Comparison of ENCODE assay signal across 8 cellular contexts in the genomic region with DNA sequence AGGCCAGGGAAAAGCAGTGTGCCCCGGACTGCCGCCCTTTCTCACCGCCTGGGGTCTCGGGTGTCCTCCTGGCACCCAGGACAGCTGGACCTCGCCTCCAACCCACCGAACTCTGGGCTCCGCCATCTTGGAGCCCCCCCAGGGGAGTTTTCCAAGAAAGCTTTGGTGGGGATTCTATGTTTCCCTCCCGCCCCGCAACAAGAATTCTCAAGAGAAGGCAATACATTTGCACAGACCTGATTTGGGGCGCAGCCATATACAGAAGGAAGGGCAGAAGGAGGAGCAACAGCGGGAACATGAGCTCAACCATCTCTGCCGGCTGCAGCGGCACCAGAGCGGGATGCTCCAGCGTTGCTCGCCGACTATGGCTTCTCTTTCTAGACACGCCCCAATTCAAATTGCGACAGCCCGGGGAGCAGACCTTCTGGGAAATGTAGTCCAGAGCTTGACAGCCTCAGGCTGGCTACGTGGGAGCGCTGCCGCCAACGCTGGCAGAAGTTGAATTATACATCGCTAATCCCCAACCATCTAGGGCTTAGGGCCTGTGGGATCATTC. TPM values are rescaled to one million over a fixed set of nuclear protein-coding genes. Genes with fewer than 3 reads are reported as not detected.
DNase-seq lines count a peak whose midpoint lies in the region; ATAC-seq and TF ChIP-seq lines count a peak whose summit lies in the region.

A gene with protein sequence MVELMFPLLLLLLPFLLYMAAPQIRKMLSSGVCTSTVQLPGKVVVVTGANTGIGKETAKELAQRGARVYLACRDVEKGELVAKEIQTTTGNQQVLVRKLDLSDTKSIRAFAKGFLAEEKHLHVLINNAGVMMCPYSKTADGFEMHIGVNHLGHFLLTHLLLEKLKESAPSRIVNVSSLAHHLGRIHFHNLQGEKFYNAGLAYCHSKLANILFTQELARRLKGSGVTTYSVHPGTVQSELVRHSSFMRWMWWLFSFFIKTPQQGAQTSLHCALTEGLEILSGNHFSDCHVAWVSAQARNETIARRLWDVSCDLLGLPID (minus strand): TSS at position 371 of the 556 bp plus-strand sequence. CDS start 61 bp downstream, at position 310.

- no peak for TF ChIP-seq CTCF in liver (IDR thresholded peaks at IDR 0.05; ENCODE audit: low read depth, low read length, missing input control)

- peak within 1 kb of the TSS; percentile 88 to 98 for H3K27ac ChIP-seq in liver (ENCODE audit: low read depth in 1 of 2, low read length in 2 of 2)

- DNase-seq in C1 segment of cervical spinal cord (lab: John Stamatoyannopoulos, UW) (peak; percentile 25 to 84 (median 72)), NCI-H748 treated with DMSO at 0.1 percent for 48 hours (lab: John Stamatoyannopoulos, UW) (peak; percentile 85), dermis microvascular lymphatic vessel endothelial cell (ENCODE audit: low read depth in 2 of 2) (peak; percentile 82 to 92)
- DNase-seq in activated CD4-positive, alpha-beta T cell treated with anti-CD3 and anti-CD28 coated beads, Interleukin-2, amount 50 U/mL, for 48 hours, result peak; percentile 80 to 87
- DNase-seq in stimulated activated CD4-positive, alpha-beta T cell treated with anti-CD3 and anti-CD28 coated beads, Interleukin-4, amount 100 ng/mL, for 24 hours, result peak; percentile 83

- ATAC-seq in GM19351 (IDR thresholded peaks at IDR 0.05; ENCODE audit: unreplicated experiment), result peak; percentile 82
- peak; percentile 72 for ATAC-seq in HG03521 (IDR thresholded peaks at IDR 0.05; ENCODE audit: unreplicated experiment)

- H3K4me3 ChIP-seq in liver (ENCODE audit: low read depth in 1 of 3, low read length in 3 of 3), result peak within 1 kb of the TSS; percentile 89 to 99 (median 90)

- WGBS in liver, result under 1% methylated on average over 25 of the region's 25 CpGs

- H3K27me3 ChIP-seq in liver (ENCODE audit: control insufficient read depth in 4 of 4, insufficient read depth in 4 of 4, low read length in 3 of 4), result no peaks in the 10 kb centered on the region

- no peaks in the 10 kb centered on the region for H3K9me3 ChIP-seq in liver (ENCODE audit: control insufficient read depth in 4 of 4, low read length in 3 of 4)

- peaks cover 0 to 34% (median 4%) of the 10 kb centered on the region in 4 donors for H3K4me1 ChIP-seq in liver (ENCODE audit: control insufficient read depth in 4 of 4, insufficient read depth in 4 of 4, low read length in 3 of 4)

- no peak for TF ChIP-seq RAD21 in liver (IDR thresholded peaks at IDR 0.05)

- peak within 1 kb of the TSS; percentile 21 to 98 for H3K9ac ChIP-seq in liver (ENCODE audit: low read depth in 1 of 2, low read length in 2 of 2)

- peaks cover 3 to 19% (median 12%) of the 10 kb centered on the region in 4 donors for H3K36me3 ChIP-seq in liver (ENCODE audit: control insufficient read depth in 4 of 4, insufficient read depth in 3 of 4, low read depth in 1 of 4, low read length in 3 of 4)

TF ChIP-seq in liver, 16 proteins besides CTCF, POLR2A, EP300 and RAD21:
- peak; percentile 71 for TF ChIP-seq TAF1 (conservative IDR thresholded peaks at IDR 0.05)
- TF ChIP-seq YY1 (IDR thresholded peaks at IDR 0.05), result peak; percentile 87
- TF ChIP-seq, protein P1, sequence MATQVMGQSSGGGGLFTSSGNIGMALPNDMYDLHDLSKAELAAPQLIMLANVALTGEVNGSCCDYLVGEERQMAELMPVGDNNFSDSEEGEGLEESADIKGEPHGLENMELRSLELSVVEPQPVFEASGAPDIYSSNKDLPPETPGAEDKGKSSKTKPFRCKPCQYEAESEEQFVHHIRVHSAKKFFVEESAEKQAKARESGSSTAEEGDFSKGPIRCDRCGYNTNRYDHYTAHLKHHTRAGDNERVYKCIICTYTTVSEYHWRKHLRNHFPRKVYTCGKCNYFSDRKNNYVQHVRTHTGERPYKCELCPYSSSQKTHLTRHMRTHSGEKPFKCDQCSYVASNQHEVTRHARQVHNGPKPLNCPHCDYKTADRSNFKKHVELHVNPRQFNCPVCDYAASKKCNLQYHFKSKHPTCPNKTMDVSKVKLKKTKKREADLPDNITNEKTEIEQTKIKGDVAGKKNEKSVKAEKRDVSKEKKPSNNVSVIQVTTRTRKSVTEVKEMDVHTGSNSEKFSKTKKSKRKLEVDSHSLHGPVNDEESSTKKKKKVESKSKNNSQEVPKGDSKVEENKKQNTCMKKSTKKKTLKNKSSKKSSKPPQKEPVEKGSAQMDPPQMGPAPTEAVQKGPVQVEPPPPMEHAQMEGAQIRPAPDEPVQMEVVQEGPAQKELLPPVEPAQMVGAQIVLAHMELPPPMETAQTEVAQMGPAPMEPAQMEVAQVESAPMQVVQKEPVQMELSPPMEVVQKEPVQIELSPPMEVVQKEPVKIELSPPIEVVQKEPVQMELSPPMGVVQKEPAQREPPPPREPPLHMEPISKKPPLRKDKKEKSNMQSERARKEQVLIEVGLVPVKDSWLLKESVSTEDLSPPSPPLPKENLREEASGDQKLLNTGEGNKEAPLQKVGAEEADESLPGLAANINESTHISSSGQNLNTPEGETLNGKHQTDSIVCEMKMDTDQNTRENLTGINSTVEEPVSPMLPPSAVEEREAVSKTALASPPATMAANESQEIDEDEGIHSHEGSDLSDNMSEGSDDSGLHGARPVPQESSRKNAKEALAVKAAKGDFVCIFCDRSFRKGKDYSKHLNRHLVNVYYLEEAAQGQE (IDR thresholded peaks at IDR 0.05), result peak; percentile 32
- TF ChIP-seq, protein P2, sequence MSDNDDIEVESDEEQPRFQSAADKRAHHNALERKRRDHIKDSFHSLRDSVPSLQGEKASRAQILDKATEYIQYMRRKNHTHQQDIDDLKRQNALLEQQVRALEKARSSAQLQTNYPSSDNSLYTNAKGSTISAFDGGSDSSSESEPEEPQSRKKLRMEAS (IDR thresholded peaks at IDR 0.05), result no peak
- no peak for TF ChIP-seq FOXA2 (IDR thresholded peaks at IDR 0.05)
- no peak for TF ChIP-seq HNF4G (IDR thresholded peaks at IDR 0.05)
- no peak for TF ChIP-seq FOXA1 (IDR thresholded peaks at IDR 0.05)
- TF ChIP-seq, protein P3, sequence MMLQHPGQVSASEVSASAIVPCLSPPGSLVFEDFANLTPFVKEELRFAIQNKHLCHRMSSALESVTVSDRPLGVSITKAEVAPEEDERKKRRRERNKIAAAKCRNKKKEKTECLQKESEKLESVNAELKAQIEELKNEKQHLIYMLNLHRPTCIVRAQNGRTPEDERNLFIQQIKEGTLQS (IDR thresholded peaks at IDR 0.05), result no peak
- TF ChIP-seq SP1 (IDR thresholded peaks at IDR 0.05), result peak; percentile 35
TF ChIP-seq in liver: peak in this region for 4.

RNA-seq across cellular contexts. Expression of the gene that starts here (rescaled TPM):
- 77.0 and 84.6 TPM in 2 replicates for total RNA-seq in dermis microvascular lymphatic vessel endothelial cell
- 100 to 1,000 TPM; 173 to 174 TPM for total RNA-seq in liver
- 100 to 1,000 TPM in 1 of 2 donors, 10 to 100 TPM in 1; 99.7 to 102 TPM for polyA plus RNA-seq in liver

Comparison
In these comparisons a context has a peak if more than half of its experiments do, and no peak if none do; other contexts are left out.
1. Peak in every context shown above with its lines: DNase-seq, ATAC-seq, H3K4me3 ChIP-seq and H3K27ac ChIP-seq.